ENCODE assay signal across 9 cellular contexts in genomic region chr19:42396248-42396541, GRCh38. TPM values are rescaled to one million over a fixed set of nuclear protein-coding genes. Genes with fewer than 3 reads are reported as not detected.
A peak's percentile ranks its signal among the peaks of the same experiment; 100 is the strongest.
DNase-seq lines count a peak whose midpoint lies in the region; ATAC-seq and TF ChIP-seq lines count a peak whose summit lies in the region.
"Had no signal": no experiment of that assay in that cellular context is flagged by ENCODE, and none has a peak within 500 bp of the region (broad histone marks: within the 10 kb centered on the region; RNA-seq: fewer than 3 reads in every experiment).

No MANE protein-coding gene starts in this region.

- WGBS in heart right ventricle, 2 donors: 26 to 34% methylated on average over 3 of the region's 3 CpGs

- POLR2A ChIA-PET in CD4-positive, alpha-beta T cell (lab: Charles Lee): interaction anchor here (1.0 to 1.4 kb wide), 3 partner anchors 9 to 263 kb away, joined by 3 to 10 read pairs (median 4); no protein-coding TSS in a partner anchor

- H3K4me1 ChIP-seq in heart right ventricle (peaks cover 8 to 29% (median 23%) of the 10 kb centered on the region in 9 donors), skeletal muscle tissue (ENCODE audit: control insufficient read depth in 3 of 3, insufficient read depth in 3 of 3, low read length in 3 of 3) (peaks cover 25 to 28% (median 25%) of the 10 kb centered on the region in 3 donors)

- H3K36me3 ChIP-seq in heart right ventricle: no peaks in the 10 kb centered on the region
- H3K36me3 ChIP-seq in skeletal muscle tissue (ENCODE audit: control insufficient read depth in 3 of 3, insufficient read depth in 3 of 3, low read length in 3 of 3): no peaks in the 10 kb centered on the region

- H3K27ac Mint-ChIP-seq in CD4-positive, alpha-beta T cell: peak overlapping the region; percentile 76

- H3K27me3 ChIP-seq in CD4-positive, alpha-beta T cell (ENCODE audit: control insufficient read depth, insufficient read depth, low read length): no peaks in the 10 kb centered on the region
- H3K27me3 ChIP-seq in heart right ventricle: peaks cover 0 to 7% (median 1%) of the 10 kb centered on the region in 7 donors
- peaks cover 0 to 3% (median 0%) of the 10 kb centered on the region in 3 donors for H3K27me3 ChIP-seq in skeletal muscle tissue (ENCODE audit: control insufficient read depth in 3 of 3, insufficient read depth in 3 of 3, low read length in 3 of 3)

- no peak for DNase-seq in CD4-positive, alpha-beta T cell
- peak; percentile 86 for DNase-seq in KBM-7
- no peak for DNase-seq in heart right ventricle
- no peak for DNase-seq in NCI-H2171 (lab: John Stamatoyannopoulos, UW)

- no peak for ATAC-seq in CD4-positive, alpha-beta T cell (ENCODE audit: poor library complexity)
- ATAC-seq in heart right ventricle (peak in 7 of 8 donors; percentile 9 to 52 (median 43)), HG02885 (IDR thresholded peaks at IDR 0.05; ENCODE audit: poor library complexity, unreplicated experiment) (no peak), HG02973 (IDR thresholded peaks at IDR 0.05; ENCODE audit: unreplicated experiment) (no peak)

- CTCF ChIA-PET in CD4-positive, alpha-beta T cell (lab: Charles Lee): interaction anchor here (1.7 kb wide), 1 partner anchor 42 kb away, joined by 3 read pairs; no protein-coding TSS in a partner anchor

- TF ChIP-seq CTCF in CD4-positive, alpha-beta T cell (IDR thresholded peaks at IDR 0.05): no peak
- TF ChIP-seq CTCF in WI38 (IDR thresholded peaks at IDR 0.05; ENCODE audit: low read depth, low read length): no peak
- no peak for TF ChIP-seq CTCF in heart right ventricle (IDR thresholded peaks at IDR 0.05)

- peak overlapping the region; percentile 80 for H3K4me3 ChIP-seq in WI38 (ENCODE audit: low read depth, low read length)
- peak overlapping the region in 9 of 10 donors; percentile 41 to 71 (median 60) for H3K4me3 ChIP-seq in heart right ventricle
- peak overlapping the region; percentile 80 to 92 (median 84) for H3K4me3 ChIP-seq in skeletal muscle tissue (ENCODE audit: low read length in 3 of 3)

- peaks cover 6% of the 10 kb centered on the region for H3K27me3 Mint-ChIP-seq in CD4-positive, alpha-beta T cell

- peak overlapping the region; percentile 81 to 85 (median 81) for H3K9ac ChIP-seq in skeletal muscle tissue (ENCODE audit: low read depth in 1 of 3, low read length in 3 of 3)

- H3K27ac ChIP-seq in CD4-positive, alpha-beta T cell (ENCODE audit: low read depth, low read length): no peak overlapping the region
- H3K27ac ChIP-seq in heart right ventricle: peak overlapping the region in 9 of 10 donors; percentile 75 to 86 (median 80)
- peak overlapping the region; percentile 74 for H3K27ac ChIP-seq in skeletal muscle tissue (ENCODE audit: low read depth, low read length)

- peaks cover 41% of the 10 kb centered on the region for H3K4me1 Mint-ChIP-seq in CD4-positive, alpha-beta T cell (ENCODE audit: low read depth)

- in situ Hi-C loops in KBM-7 (cut with MboI; ENCODE audit: low pct_unique_long_range_greater_than_20kb, low sequenced_read_pairs): no loop called here

- H3K4me3 Mint-ChIP-seq in CD4-positive, alpha-beta T cell: peak overlapping the region; percentile 89

- no peaks in the 10 kb centered on the region for H3K36me3 Mint-ChIP-seq in CD4-positive, alpha-beta T cell (ENCODE audit: low read depth)

- no peaks in the 10 kb centered on the region for H3K9me3 ChIP-seq in CD4-positive, alpha-beta T cell (ENCODE audit: control insufficient read depth, low read length)
- H3K9me3 ChIP-seq in heart right ventricle: no peaks in the 10 kb centered on the region
- no peaks in the 10 kb centered on the region for H3K9me3 ChIP-seq in skeletal muscle tissue (ENCODE audit: control insufficient read depth in 3 of 3, low read length in 3 of 3)

- H3K9me3 Mint-ChIP-seq in CD4-positive, alpha-beta T cell: no peaks in the 10 kb centered on the region

- intact Hi-C loops in CD4-positive, alpha-beta T cell (cut with DNase I, micrococcal nuclease): loop anchor here in 1 of 2 experiments (2.0 to 5.0 kb wide), 2 partner anchors 27 to 69 kb away; partner anchors contain the start of gene MEGF8
- intact Hi-C loops in heart right ventricle (cut with DNase I): loop anchor here in 2 of 10 donors (5.0 kb wide), 1 partner anchor 41 kb away; no protein-coding TSS in a partner anchor

RNA-seq across cellular contexts. Expression of gene CNFN, which starts 6.1 kb away (rescaled TPM):
- total RNA-seq in CD4-positive, alpha-beta T cell: not detected
- total RNA-seq in heart right ventricle: 1 to 10 TPM in 1 of 10 donors, under 1 TPM in 4, not detected in 5; 0.51 to 1.3 (median 0.81) TPM
- polyA plus RNA-seq in heart right ventricle: 1 to 10 TPM; 1.6 to 7.2 TPM
- total RNA-seq in skeletal muscle tissue: not detected
- total RNA-seq: HT1080 had no signal

RNA-seq across cellular contexts. Expression of gene LIPE, which starts 31.0 kb away (rescaled TPM):
- total RNA-seq in CD4-positive, alpha-beta T cell: 1 to 10 TPM; 7.6 to 8.2 TPM
- 100 to 1,000 TPM in 1 of 10 donors, 10 to 100 TPM in 9; 39.4 to 109 (median 53.8) TPM for total RNA-seq in heart right ventricle
- polyA plus RNA-seq in heart right ventricle: 10 to 100 TPM; 60.6 to 80.7 TPM
- total RNA-seq in skeletal muscle tissue: 8.9 TPM
- total RNA-seq: HT1080 had no signal

RNA-seq across cellular contexts. Expression of gene CXCL17, which starts 46.6 kb away (rescaled TPM):
- not detected for total RNA-seq in CD4-positive, alpha-beta T cell
- total RNA-seq in heart right ventricle (not detected), skeletal muscle tissue (not detected)
- under 1 TPM in 1 of 2 donors, not detected in 1; 0.03 TPM for polyA plus RNA-seq in heart right ventricle
- total RNA-seq: HT1080 had no signal

Comparison
In these comparisons a context has a peak if more than half of its experiments do, and no peak if none do; other contexts are left out.
1. ATAC-seq: peak in heart right ventricle (7 of 8); none in CD4-positive, alpha-beta T cell (single experiment), HG02885 (single experiment) and HG02973 (single experiment).
2. Peak in every context shown above with its lines, with median percentiles within 50 percentile points of each other: H3K4me3 ChIP-seq.